Comparison of ENCODE assay signal across 1 cellular context in genomic region chr22:48635825-48636224, GRCh38.
TF ChIP-seq lines count a peak whose summit lies in the region.

No MANE protein-coding gene starts in this region.

TF ChIP-seq in GM23338, 12 proteins besides CTCF, POLR2A, EP300 and RAD21 (continued from another document):
- TF ChIP-seq, protein P1, sequence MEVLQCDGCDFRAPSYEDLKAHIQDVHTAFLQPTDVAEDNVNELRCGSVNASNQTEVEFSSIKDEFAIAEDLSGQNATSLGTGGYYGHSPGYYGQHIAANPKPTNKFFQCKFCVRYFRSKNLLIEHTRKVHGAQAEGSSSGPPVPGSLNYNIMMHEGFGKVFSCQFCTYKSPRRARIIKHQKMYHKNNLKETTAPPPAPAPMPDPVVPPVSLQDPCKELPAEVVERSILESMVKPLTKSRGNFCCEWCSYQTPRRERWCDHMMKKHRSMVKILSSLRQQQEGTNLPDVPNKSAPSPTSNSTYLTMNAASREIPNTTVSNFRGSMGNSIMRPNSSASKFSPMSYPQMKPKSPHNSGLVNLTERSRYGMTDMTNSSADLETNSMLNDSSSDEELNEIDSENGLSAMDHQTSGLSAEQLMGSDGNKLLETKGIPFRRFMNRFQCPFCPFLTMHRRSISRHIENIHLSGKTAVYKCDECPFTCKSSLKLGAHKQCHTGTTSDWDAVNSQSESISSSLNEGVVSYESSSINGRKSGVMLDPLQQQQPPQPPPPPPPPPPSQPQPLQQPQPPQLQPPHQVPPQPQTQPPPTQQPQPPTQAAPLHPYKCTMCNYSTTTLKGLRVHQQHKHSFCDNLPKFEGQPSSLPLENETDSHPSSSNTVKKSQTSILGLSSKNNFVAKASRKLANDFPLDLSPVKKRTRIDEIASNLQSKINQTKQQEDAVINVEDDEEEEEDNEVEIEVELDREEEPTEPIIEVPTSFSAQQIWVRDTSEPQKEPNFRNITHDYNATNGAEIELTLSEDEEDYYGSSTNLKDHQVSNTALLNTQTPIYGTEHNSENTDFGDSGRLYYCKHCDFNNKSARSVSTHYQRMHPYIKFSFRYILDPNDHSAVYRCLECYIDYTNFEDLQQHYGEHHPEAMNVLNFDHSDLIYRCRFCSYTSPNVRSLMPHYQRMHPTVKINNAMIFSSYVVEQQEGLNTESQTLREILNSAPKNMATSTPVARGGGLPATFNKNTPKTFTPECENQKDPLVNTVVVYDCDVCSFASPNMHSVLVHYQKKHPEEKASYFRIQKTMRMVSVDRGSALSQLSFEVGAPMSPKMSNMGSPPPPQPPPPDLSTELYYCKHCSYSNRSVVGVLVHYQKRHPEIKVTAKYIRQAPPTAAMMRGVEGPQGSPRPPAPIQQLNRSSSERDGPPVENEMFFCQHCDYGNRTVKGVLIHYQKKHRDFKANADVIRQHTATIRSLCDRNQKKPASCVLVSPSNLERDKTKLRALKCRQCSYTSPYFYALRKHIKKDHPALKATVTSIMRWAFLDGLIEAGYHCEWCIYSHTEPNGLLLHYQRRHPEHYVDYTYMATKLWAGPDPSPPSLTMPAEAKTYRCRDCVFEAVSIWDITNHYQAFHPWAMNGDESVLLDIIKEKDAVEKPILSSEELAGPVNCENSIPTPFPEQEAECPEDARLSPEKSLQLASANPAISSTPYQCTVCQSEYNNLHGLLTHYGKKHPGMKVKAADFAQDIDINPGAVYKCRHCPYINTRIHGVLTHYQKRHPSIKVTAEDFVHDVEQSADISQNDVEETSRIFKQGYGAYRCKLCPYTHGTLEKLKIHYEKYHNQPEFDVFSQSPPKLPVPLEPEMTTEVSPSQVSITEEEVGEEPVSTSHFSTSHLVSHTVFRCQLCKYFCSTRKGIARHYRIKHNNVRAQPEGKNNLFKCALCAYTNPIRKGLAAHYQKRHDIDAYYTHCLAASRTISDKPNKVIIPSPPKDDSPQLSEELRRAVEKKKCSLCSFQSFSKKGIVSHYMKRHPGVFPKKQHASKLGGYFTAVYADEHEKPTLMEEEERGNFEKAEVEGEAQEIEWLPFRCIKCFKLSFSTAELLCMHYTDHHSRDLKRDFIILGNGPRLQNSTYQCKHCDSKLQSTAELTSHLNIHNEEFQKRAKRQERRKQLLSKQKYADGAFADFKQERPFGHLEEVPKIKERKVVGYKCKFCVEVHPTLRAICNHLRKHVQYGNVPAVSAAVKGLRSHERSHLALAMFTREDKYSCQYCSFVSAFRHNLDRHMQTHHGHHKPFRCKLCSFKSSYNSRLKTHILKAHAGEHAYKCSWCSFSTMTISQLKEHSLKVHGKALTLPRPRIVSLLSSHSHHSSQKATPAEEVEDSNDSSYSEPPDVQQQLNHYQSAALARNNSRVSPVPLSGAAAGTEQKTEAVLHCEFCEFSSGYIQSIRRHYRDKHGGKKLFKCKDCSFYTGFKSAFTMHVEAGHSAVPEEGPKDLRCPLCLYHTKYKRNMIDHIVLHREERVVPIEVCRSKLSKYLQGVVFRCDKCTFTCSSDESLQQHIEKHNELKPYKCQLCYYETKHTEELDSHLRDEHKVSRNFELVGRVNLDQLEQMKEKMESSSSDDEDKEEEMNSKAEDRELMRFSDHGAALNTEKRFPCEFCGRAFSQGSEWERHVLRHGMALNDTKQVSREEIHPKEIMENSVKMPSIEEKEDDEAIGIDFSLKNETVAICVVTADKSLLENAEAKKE (CRISPR knock-in tag; IDR thresholded peaks at IDR 0.05), result no peak
- TF ChIP-seq, protein P2, sequence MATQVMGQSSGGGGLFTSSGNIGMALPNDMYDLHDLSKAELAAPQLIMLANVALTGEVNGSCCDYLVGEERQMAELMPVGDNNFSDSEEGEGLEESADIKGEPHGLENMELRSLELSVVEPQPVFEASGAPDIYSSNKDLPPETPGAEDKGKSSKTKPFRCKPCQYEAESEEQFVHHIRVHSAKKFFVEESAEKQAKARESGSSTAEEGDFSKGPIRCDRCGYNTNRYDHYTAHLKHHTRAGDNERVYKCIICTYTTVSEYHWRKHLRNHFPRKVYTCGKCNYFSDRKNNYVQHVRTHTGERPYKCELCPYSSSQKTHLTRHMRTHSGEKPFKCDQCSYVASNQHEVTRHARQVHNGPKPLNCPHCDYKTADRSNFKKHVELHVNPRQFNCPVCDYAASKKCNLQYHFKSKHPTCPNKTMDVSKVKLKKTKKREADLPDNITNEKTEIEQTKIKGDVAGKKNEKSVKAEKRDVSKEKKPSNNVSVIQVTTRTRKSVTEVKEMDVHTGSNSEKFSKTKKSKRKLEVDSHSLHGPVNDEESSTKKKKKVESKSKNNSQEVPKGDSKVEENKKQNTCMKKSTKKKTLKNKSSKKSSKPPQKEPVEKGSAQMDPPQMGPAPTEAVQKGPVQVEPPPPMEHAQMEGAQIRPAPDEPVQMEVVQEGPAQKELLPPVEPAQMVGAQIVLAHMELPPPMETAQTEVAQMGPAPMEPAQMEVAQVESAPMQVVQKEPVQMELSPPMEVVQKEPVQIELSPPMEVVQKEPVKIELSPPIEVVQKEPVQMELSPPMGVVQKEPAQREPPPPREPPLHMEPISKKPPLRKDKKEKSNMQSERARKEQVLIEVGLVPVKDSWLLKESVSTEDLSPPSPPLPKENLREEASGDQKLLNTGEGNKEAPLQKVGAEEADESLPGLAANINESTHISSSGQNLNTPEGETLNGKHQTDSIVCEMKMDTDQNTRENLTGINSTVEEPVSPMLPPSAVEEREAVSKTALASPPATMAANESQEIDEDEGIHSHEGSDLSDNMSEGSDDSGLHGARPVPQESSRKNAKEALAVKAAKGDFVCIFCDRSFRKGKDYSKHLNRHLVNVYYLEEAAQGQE (IDR thresholded peaks at IDR 0.05; ENCODE audit: unreplicated experiment), result no peak
- no peak for TF ChIP-seq ETS1 (IDR thresholded peaks at IDR 0.05)
- no peak for TF ChIP-seq ZNF114 (CRISPR knock-in tag; IDR thresholded peaks at IDR 0.05)
- no peak for TF ChIP-seq ZNF331 (CRISPR knock-in tag; IDR thresholded peaks at IDR 0.05; ENCODE audit: low read depth)
